Comparison of ENCODE assay signal across 8 cellular contexts in the genomic region with DNA sequence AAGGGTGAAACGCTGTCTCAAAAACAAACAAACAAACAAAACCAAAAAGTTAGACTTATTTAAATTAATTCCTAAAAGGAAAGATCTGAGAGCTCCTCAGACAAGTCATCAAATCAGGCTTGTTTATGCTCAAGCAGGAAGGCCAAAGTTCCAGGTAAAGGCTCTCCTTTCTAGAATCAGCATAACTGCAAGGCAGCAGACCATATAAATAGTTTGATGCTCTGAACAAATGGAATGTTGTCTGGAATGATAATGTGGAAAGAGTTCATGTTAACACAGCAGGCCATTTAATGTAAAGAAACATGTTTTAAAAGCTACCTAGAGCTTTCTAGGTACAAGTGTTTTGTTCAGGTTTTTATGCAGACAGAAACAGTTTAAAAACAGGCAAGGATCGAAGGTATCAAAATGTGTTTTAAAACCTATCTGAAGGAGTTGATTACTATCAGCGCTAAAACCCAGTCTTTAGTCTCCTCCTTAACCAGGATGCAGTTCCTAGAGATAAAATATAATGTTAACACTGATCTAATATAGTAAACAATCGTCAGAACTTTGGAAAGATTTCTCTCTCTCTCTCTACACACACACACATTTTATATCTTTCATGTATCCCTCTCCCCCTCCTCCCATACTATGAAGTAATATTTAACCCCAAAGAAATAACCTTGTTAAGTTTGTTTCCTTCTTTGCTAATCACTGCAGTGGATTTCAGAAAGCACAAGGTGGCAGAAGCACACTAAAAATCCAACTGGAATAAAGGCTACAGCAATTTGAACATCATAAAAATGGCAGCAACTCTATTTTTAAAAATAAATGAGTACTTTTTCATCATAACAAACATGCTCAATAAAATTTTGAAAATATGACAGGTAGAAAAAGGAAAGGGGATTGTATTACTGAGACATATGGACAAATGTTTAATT.
DNase-seq lines count a peak whose midpoint lies in the region; ATAC-seq and TF ChIP-seq lines count a peak whose summit lies in the region.

No MANE protein-coding gene starts in this region.

- TF ChIP-seq POLR2A in vagina (IDR thresholded peaks at IDR 0.05) = no peak

- intact Hi-C loops in vagina (cut with DNase I) = loop anchor here (10.0 kb wide), 2 partner anchors 630 to 710 kb away; no protein-coding TSS in a partner anchor

- H3K27ac ChIP-seq in vagina = peak overlapping the region; percentile 63

- DNase-seq in GM03348 (ENCODE audit: low spot score) = peak; percentile 57
- DNase-seq in HuH-7 (ENCODE audit: low spot score) = peak; percentile 68
- peak; percentile 79 for DNase-seq in iris pigment epithelial cell (ENCODE audit: low read depth)
- DNase-seq in vagina (ENCODE audit: extremely low spot score in 2 of 2) = no peak
- DNase-seq in activated T-cell treated with anti-CD3 and anti-CD28 coated beads for 4 hours = no peak
- DNase-seq in 8988T = no peak

- no peaks in the 10 kb centered on the region for H3K36me3 ChIP-seq in vagina

- H3K27me3 ChIP-seq in vagina = no peaks in the 10 kb centered on the region

- no peak for ATAC-seq in HG03571 (IDR thresholded peaks at IDR 0.05; ENCODE audit: unreplicated experiment)

- TF ChIP-seq CTCF in WI38 (IDR thresholded peaks at IDR 0.05; ENCODE audit: low read depth, low read length) (peak; percentile 46; the same call in 1 of the 2 replicates), vagina (IDR thresholded peaks at IDR 0.05) (peak in 2 of 3 experiments; percentile 29 to 52)

- H3K4me3 ChIP-seq in WI38 (ENCODE audit: low read depth, low read length) (no peak overlapping the region), vagina (no peak overlapping the region)

- no peaks in the 10 kb centered on the region for H3K9me3 ChIP-seq in vagina

- peaks cover 36% of the 10 kb centered on the region for H3K4me1 ChIP-seq in vagina

Comparison
In these comparisons a context has a peak if more than half of its experiments do, and no peak if none do; other contexts are left out.
1. DNase-seq: peak in GM03348 (single experiment), HuH-7 (single experiment) and iris pigment epithelial cell (single experiment); none in vagina (0 of 2), activated T-cell treated with anti-CD3 and anti-CD28 coated beads for 4 hours (single experiment) and 8988T (single experiment).